9 cellular contexts compared by ENCODE assay signal in genomic region chr6:27829453-27830211, GRCh38.
DNase-seq lines count a peak whose midpoint lies in the region; ATAC-seq and TF ChIP-seq lines count a peak whose summit lies in the region.
"Had no signal": no experiment of that assay in that cellular context is flagged by ENCODE, and none has a peak within 500 bp of the region (broad histone marks: within the 10 kb centered on the region; RNA-seq: fewer than 3 reads in every experiment).

No MANE protein-coding gene starts in this region.

- no peaks in the 10 kb centered on the region for H3K27me3 Mint-ChIP-seq in T-helper 2 cell treated with Interferon-gamma antibody and Interleukin-4, amounts not matched to agents 5 μg/mL and 100 μg/mL, for 36 hours (ENCODE audit: low read depth)
- H3K27me3 Mint-ChIP-seq in T-helper 17 cell, result no peaks in the 10 kb centered on the region

- peaks cover 10% of the 10 kb centered on the region for H3K36me3 Mint-ChIP-seq in T-helper 2 cell treated with Interferon-gamma antibody and Interleukin-4, amounts not matched to agents 5 μg/mL and 100 μg/mL, for 36 hours (ENCODE audit: low read depth)
- H3K36me3 Mint-ChIP-seq in T-helper 17 cell (ENCODE audit: low read depth), result no peaks in the 10 kb centered on the region
- H3K36me3 Mint-ChIP-seq in stimulated activated effector memory CD8-positive, alpha-beta T cell treated with anti-CD3 and anti-CD28 coated beads, Interleukin-12 subunit alpha, Interleukin-12 subunit beta, amount 100 ng/mL, for 72 hours, result peaks cover 29% of the 10 kb centered on the region

- TF ChIP-seq CTCF in fibroblast of pulmonary artery (IDR thresholded peaks at IDR 0.05; ENCODE audit: low read length, missing control alignments), result no peak
- no peak for TF ChIP-seq CTCF in WERI-Rb-1 (IDR thresholded peaks at IDR 0.05; ENCODE audit: low read depth, low read length)

- peaks cover 40% of the 10 kb centered on the region for H3K4me1 Mint-ChIP-seq in T-helper 2 cell treated with Interferon-gamma antibody and Interleukin-4, amounts not matched to agents 5 μg/mL and 100 μg/mL, for 36 hours (ENCODE audit: low read depth)
- H3K4me1 Mint-ChIP-seq in T-helper 17 cell, result peaks cover 28% of the 10 kb centered on the region
- peaks cover 28% of the 10 kb centered on the region for H3K4me1 Mint-ChIP-seq in stimulated activated effector memory CD8-positive, alpha-beta T cell treated with anti-CD3 and anti-CD28 coated beads, Interleukin-12 subunit alpha, Interleukin-12 subunit beta, amount 100 ng/mL, for 72 hours

- no peak for DNase-seq in T-helper 2 cell treated with Interferon-gamma antibody and Interleukin-4, amounts not matched to agents 5 μg/mL and 100 μg/mL, for 36 hours (ENCODE audit: low spot score)
- DNase-seq in T-helper 2 cell, result no peak
- no peak for DNase-seq in T-helper 17 cell
- no peak for DNase-seq in fibroblast of pulmonary artery (ENCODE audit: low read depth)
- no peak for DNase-seq in stimulated activated effector memory CD8-positive, alpha-beta T cell treated with anti-CD3 and anti-CD28 coated beads, Interleukin-12 subunit alpha, Interleukin-12 subunit beta, amount 100 ng/mL, for 72 hours (ENCODE audit: low spot score in 2 of 2)
- no peak for DNase-seq in NCI-H524 treated with DMSO at 0.1 percent for 48 hours (lab: John Stamatoyannopoulos, UW)
- no peak for DNase-seq in WERI-Rb-1

- H3K4me3 ChIP-seq in fibroblast of pulmonary artery (replicated peaks; ENCODE audit: low read depth, low read length) (peak overlapping the region; percentile 61), WERI-Rb-1 (ENCODE audit: low read depth, low read length) (no peak overlapping the region)

- H3K27ac Mint-ChIP-seq in T-helper 2 cell treated with Interferon-gamma antibody and Interleukin-4, amounts not matched to agents 5 μg/mL and 100 μg/mL, for 36 hours, result peak overlapping the region; percentile 98
- peak overlapping the region; percentile 96 for H3K27ac Mint-ChIP-seq in T-helper 17 cell
- peak overlapping the region; percentile 95 for H3K27ac Mint-ChIP-seq in stimulated activated effector memory CD8-positive, alpha-beta T cell treated with anti-CD3 and anti-CD28 coated beads, Interleukin-12 subunit alpha, Interleukin-12 subunit beta, amount 100 ng/mL, for 72 hours

- no peak for ATAC-seq in T-helper 17 cell
- no peak for ATAC-seq in stimulated activated effector memory CD8-positive, alpha-beta T cell treated with anti-CD3 and anti-CD28 coated beads, Interleukin-12 subunit alpha, Interleukin-12 subunit beta, amount 100 ng/mL, for 72 hours
- no peak for ATAC-seq in HG03442 (IDR thresholded peaks at IDR 0.05; ENCODE audit: unreplicated experiment)

- no peak overlapping the region for H3K27ac ChIP-seq in WERI-Rb-1
- H3K27ac ChIP-seq: C4-2B had no signal

- peak overlapping the region; percentile 91 for H3K4me3 Mint-ChIP-seq in T-helper 2 cell treated with Interferon-gamma antibody and Interleukin-4, amounts not matched to agents 5 μg/mL and 100 μg/mL, for 36 hours
- H3K4me3 Mint-ChIP-seq in T-helper 17 cell, result peak overlapping the region; percentile 58
- H3K4me3 Mint-ChIP-seq in stimulated activated effector memory CD8-positive, alpha-beta T cell treated with anti-CD3 and anti-CD28 coated beads, Interleukin-12 subunit alpha, Interleukin-12 subunit beta, amount 100 ng/mL, for 72 hours, result peak overlapping the region; percentile 78

- no peaks in the 10 kb centered on the region for H3K27me3 ChIP-seq in WERI-Rb-1 (ENCODE audit: insufficient read depth, low read depth, severe bottlenecking)

- no peaks in the 10 kb centered on the region for H3K9me3 Mint-ChIP-seq in T-helper 2 cell treated with Interferon-gamma antibody and Interleukin-4, amounts not matched to agents 5 μg/mL and 100 μg/mL, for 36 hours
- H3K9me3 Mint-ChIP-seq in stimulated activated effector memory CD8-positive, alpha-beta T cell treated with anti-CD3 and anti-CD28 coated beads, Interleukin-12 subunit alpha, Interleukin-12 subunit beta, amount 100 ng/mL, for 72 hours, result no peaks in the 10 kb centered on the region

- H3K36me3 ChIP-seq in WERI-Rb-1, result peaks cover 27% of the 10 kb centered on the region

- H3K9me3 ChIP-seq in T-helper 17 cell (ENCODE audit: control insufficient read depth, low read length, poor library complexity, severe bottlenecking) (no peaks in the 10 kb centered on the region), WERI-Rb-1 (ENCODE audit: severe bottlenecking) (peaks cover 6% of the 10 kb centered on the region)
